Comparison of ENCODE assay signal across 1 cellular context in genomic region chr1:225820522-225821120, GRCh38.
TF ChIP-seq lines count a peak whose summit lies in the region.

No MANE protein-coding gene starts in this region.

TF ChIP-seq in IMR-90, 13 proteins besides CTCF, POLR2A, EP300 and RAD21 (continued from another document):
- TF ChIP-seq RCOR1 (IDR thresholded peaks at IDR 0.05; ENCODE audit: insufficient replicate concordance, low read length), result no peak
TF ChIP-seq in IMR-90: peak in this region for 0.
